Comparison of ENCODE assay signal across 21 cellular contexts in the genomic region with DNA sequence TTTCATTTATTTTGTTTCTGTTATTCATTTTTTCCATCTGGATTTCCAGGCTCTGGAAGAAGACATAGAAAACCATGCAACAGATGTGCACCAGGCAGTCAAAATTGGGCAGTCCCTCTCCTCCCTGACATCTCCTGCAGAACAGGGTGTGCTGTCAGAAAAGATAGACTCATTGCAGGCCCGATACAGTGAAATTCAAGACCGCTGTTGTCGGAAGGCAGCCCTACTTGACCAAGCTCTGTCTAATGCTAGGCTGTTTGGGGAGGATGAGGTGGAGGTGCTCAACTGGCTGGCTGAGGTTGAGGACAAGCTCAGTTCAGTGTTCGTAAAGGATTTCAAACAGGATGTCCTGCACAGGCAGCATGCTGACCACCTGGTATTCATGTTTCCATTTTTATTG.
"Had no signal": no experiment of that assay in that cellular context is flagged by ENCODE, and none has a peak within 500 bp of the region (broad histone marks: within the 10 kb centered on the region; RNA-seq: fewer than 3 reads in every experiment).

No MANE protein-coding gene starts in this region.

- DNase-seq: activated CD4-positive, alpha-beta T cell treated with anti-CD3 and anti-CD28 coated beads, Interleukin-2, amount 10 ng/mL, durations not matched to agents 7 days and 5 days; activated CD4-positive, CD25-positive, alpha-beta regulatory T cell treated with anti-CD3 and anti-CD28 coated beads, Interleukin-2, amount 50 U/mL, for 72 hours; activated CD8-positive, alpha-beta memory T cell treated with anti-CD3 and anti-CD28 coated beads, Interleukin-2, amount 10 ng/mL, durations not matched to agents 7 days and 5 days; activated CD8-positive, alpha-beta T cell treated with anti-CD3 and anti-CD28 coated beads for 36 hours; activated gamma-delta T cell; activated T-cell treated with anti-CD3 and anti-CD28 coated beads for 4 hours; aorta; endodermal cell; foreskin keratinocyte; kidney; pancreas; sigmoid colon; stimulated activated CD4-positive, alpha-beta T cell treated with anti-CD3 and anti-CD28 coated beads, Interleukin-4, amount 100 ng/mL, for 1 hour; stimulated activated naive CD8-positive, alpha-beta T cell treated with anti-CD3 and anti-CD28 coated beads, Interleukin-15, Interleukin-2, amounts not matched to agents 100 U/mL and 50 U/mL, for 24 hours; substantia nigra; T-cell; WERI-Rb-1 had no signal

- H3K9me3 ChIP-seq: neutrophil, pancreas, sigmoid colon, tibial nerve had no signal

- H3K4me1 ChIP-seq: foreskin keratinocyte, pancreas, tibial nerve had no signal

- H3K4me3 ChIP-seq: pancreas, sigmoid colon, tibial nerve had no signal

- ATAC-seq: activated CD8-positive, alpha-beta memory T cell treated with anti-CD3 and anti-CD28 coated beads, Interleukin-2, amount 10 ng/mL, durations not matched to agents 7 days and 5 days; activated CD8-positive, alpha-beta T cell treated with anti-CD3 and anti-CD28 coated beads for 36 hours; foreskin keratinocyte; natural killer cell treated with Interleukin-12 subunit alpha and Interleukin-12 subunit beta and Interleukin-15 and Interleukin-18, amount 100 ng/mL, for 72 hours; stimulated activated naive CD8-positive, alpha-beta T cell treated with anti-CD3 and anti-CD28 coated beads, Interleukin-15, Interleukin-2, amounts not matched to agents 100 U/mL and 50 U/mL, for 24 hours; T-cell had no signal

- H3K27me3 ChIP-seq: foreskin keratinocyte, neutrophil, pancreas, sigmoid colon, tibial nerve had no signal

- H3K27ac ChIP-seq: epithelial cell of prostate, foreskin keratinocyte, neutrophil, pancreas, tibial nerve, WERI-Rb-1 had no signal
